Comparison of ENCODE assay signal across 8 cellular contexts in genomic region chr1:178727014-178727895, GRCh38. TPM values are rescaled to one million over a fixed set of nuclear protein-coding genes. Genes with fewer than 3 reads are reported as not detected.
DNase-seq lines count a peak whose midpoint lies in the region; ATAC-seq, FAIRE-seq and TF ChIP-seq lines count a peak whose summit lies in the region.

No MANE protein-coding gene starts in this region.

- no peak for TF ChIP-seq CTCF in bronchial epithelial cell (IDR thresholded peaks at IDR 0.05; ENCODE audit: insufficient read depth, low read length, severe bottlenecking)

- no peaks in the 10 kb centered on the region for H3K9me2 ChIP-seq in Karpas-422 (replicated peaks; ENCODE audit: insufficient read depth, low read length)

- peak overlapping the region in 9 of 11 experiments; percentile 54 to 93 (median 83); a peak in 15 of 22 replicates for H3K4me2 ChIP-seq in BLaER1 treated with 17β-estradiol and CSF1 and Interleukin-3, amounts not matched to agents 10 nM and 100 nM
- H3K4me2 ChIP-seq in Karpas-422 (ENCODE audit: low read depth, low read length, poor library complexity, severe bottlenecking), result peak overlapping the region; percentile 76

- H3K36me3 ChIP-seq in BLaER1 treated with 17β-estradiol and CSF1 and Interleukin-3, amounts not matched to agents 10 nM and 100 nM, result peaks cover 0 to 7% (median 0%) of the 10 kb centered on the region in 11 experiments; a peak in 4 of 22 replicates
- H3K36me3 ChIP-seq in Karpas-422 (ENCODE audit: insufficient read depth, low read length), result peaks cover 53% of the 10 kb centered on the region
- no peaks in the 10 kb centered on the region for H3K36me3 ChIP-seq in bronchial epithelial cell (ENCODE audit: control insufficient read depth, insufficient read depth, low read length)
- H3K36me3 ChIP-seq in muscle layer of colon (ENCODE audit: insufficient read depth, low read length), result no peaks in the 10 kb centered on the region

- peaks cover 1 to 17% (median 11%) of the 10 kb centered on the region in 11 experiments; a peak in 17 of 22 replicates for H3K9me3 ChIP-seq in BLaER1 treated with 17β-estradiol and CSF1 and Interleukin-3, amounts not matched to agents 10 nM and 100 nM (replicated peaks in 1 of 11)
- H3K9me3 ChIP-seq in Karpas-422 (ENCODE audit: low read length), result peaks cover 4% of the 10 kb centered on the region
- no peaks in the 10 kb centered on the region for H3K9me3 ChIP-seq in muscle layer of colon (ENCODE audit: low read length)

- FAIRE-seq in bronchial epithelial cell (lab: Jason Lieb, UNC), result no peak

- H4K20me1 ChIP-seq in BLaER1 treated with 17β-estradiol and CSF1 and Interleukin-3, amounts not matched to agents 10 nM and 100 nM, result no peaks in the 10 kb centered on the region
- 0 out of 2 replicates have a peak, but pooled peaks cover 5% of the 10 kb centered on the region for H4K20me1 ChIP-seq in Karpas-422 (ENCODE audit: insufficient read depth, low read depth, low read length)

- no peak overlapping the region; a peak in 1 of 20 replicates for H3K4me3 ChIP-seq in BLaER1 treated with 17β-estradiol and CSF1 and Interleukin-3, amounts not matched to agents 10 nM and 100 nM
- peak overlapping the region; percentile 89 for H3K4me3 ChIP-seq in Karpas-422 (ENCODE audit: low read length)
- no peak overlapping the region for H3K4me3 ChIP-seq in bronchial epithelial cell (ENCODE audit: low read depth, low read length)
- H3K4me3 ChIP-seq in muscle layer of colon (ENCODE audit: low read depth in 1 of 2, low read length in 2 of 2), result peak overlapping the region; percentile 31 to 74

- H3K79me2 ChIP-seq in Karpas-422 (ENCODE audit: low read length), result peaks cover 82% of the 10 kb centered on the region

- H3K4me1 ChIP-seq in BLaER1 treated with 17β-estradiol and CSF1 and Interleukin-3, amounts not matched to agents 10 nM and 100 nM, result peaks cover 5 to 19% (median 13%) of the 10 kb centered on the region in 10 experiments; a peak in 19 of 20 replicates
- peaks cover 54% of the 10 kb centered on the region for H3K4me1 ChIP-seq in Karpas-422 (ENCODE audit: low read length)
- peaks cover 12% of the 10 kb centered on the region for H3K4me1 ChIP-seq in muscle layer of colon (ENCODE audit: insufficient read depth, low read length)

- DNase-seq in Karpas-422 (no peak), bronchial epithelial cell (ENCODE audit: low read depth) (peak; percentile 80), NCI-H187 (lab: John Stamatoyannopoulos, UW) (no peak), GOT3 (lab: John Stamatoyannopoulos, UW) (no peak)

- H2AFZ ChIP-seq in Karpas-422 (ENCODE audit: low read length), result no peak overlapping the region

- ATAC-seq in GM21619 (IDR thresholded peaks at IDR 0.05; ENCODE audit: unreplicated experiment) (no peak), HG02938 (IDR thresholded peaks at IDR 0.05; ENCODE audit: unreplicated experiment) (no peak)

- H3K9ac ChIP-seq in BLaER1 treated with 17β-estradiol and CSF1 and Interleukin-3, amounts not matched to agents 10 nM and 100 nM, result no peak overlapping the region
- H3K9ac ChIP-seq in Karpas-422 (ENCODE audit: low read length) (peak overlapping the region; percentile 95), muscle layer of colon (ENCODE audit: low read length) (peak overlapping the region; percentile 44)

- H3K27me3 ChIP-seq in BLaER1 treated with 17β-estradiol and CSF1 and Interleukin-3, amounts not matched to agents 10 nM and 100 nM, result no peaks in the 10 kb centered on the region
- H3K27me3 ChIP-seq in Karpas-422 (ENCODE audit: low read length) (no peaks in the 10 kb centered on the region), bronchial epithelial cell (ENCODE audit: control insufficient read depth, insufficient read depth, low read length) (no peaks in the 10 kb centered on the region), muscle layer of colon (ENCODE audit: control insufficient read depth in 1 of 2, insufficient read depth in 2 of 2, low read length in 2 of 2) (no peaks in the 10 kb centered on the region)

- no peak overlapping the region for H3K27ac ChIP-seq in BLaER1 treated with 17β-estradiol and CSF1 and Interleukin-3, amounts not matched to agents 10 nM and 100 nM
- peak overlapping the region; percentile 95 for H3K27ac ChIP-seq in Karpas-422 (ENCODE audit: low read length)
- no peak overlapping the region for H3K27ac ChIP-seq in muscle layer of colon (ENCODE audit: low read depth, low read length)

RNA-seq across cellular contexts. Expression of gene RALGPS2, which starts 2.2 kb away (rescaled TPM):
- 151 and 238 TPM in 2 replicates for total RNA-seq in Karpas-422 (2014; rRNA removed; shearing (Covaris generic); ENCODE audit: low replicate concordance)
- total RNA-seq in bronchial epithelial cell, result 15.0 and 21.8 TPM in 2 replicates

Comparison
In these comparisons a context has a peak if more than half of its experiments do, and no peak if none do; other contexts are left out.
1. H3K4me3 ChIP-seq: peak in Karpas-422 (single experiment) and muscle layer of colon (2 of 2); none in BLaER1 treated with 17β-estradiol and CSF1 and Interleukin-3, amounts not matched to agents 10 nM and 100 nM (0 of 10) and bronchial epithelial cell (single experiment).
2. H3K9ac ChIP-seq: peak in Karpas-422 (single experiment) and muscle layer of colon (single experiment); none in BLaER1 treated with 17β-estradiol and CSF1 and Interleukin-3, amounts not matched to agents 10 nM and 100 nM (0 of 11).